ENCODE assay signal across 18 cellular contexts in the genomic region with DNA sequence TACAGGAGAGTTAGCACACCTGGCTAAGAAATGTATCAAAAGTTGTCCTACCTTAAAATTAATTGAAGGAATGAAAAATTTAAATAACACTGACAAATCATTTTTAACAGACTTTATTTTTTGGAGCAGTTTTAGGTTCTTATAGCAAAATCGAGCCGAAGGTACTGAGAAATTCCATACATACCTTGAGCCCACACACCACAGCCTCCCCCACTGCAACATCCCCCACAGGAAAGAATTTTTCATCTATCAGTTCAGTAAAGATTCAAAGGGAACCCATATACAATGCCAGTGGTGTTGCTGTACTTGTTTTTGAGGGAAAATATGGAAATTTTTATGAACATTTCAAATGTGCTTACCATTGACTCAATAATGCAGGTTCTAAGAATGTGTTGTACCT.
"Had no signal": no experiment of that assay in that cellular context is flagged by ENCODE, and none has a peak within 500 bp of the region (broad histone marks: within the 10 kb centered on the region; RNA-seq: fewer than 3 reads in every experiment).

No MANE protein-coding gene starts in this region.

- ATAC-seq: activated T-cell treated with anti-CD3 and anti-CD28 coated beads, Interleukin-2, amount 50 U/mL, for 72 hours; naive thymus-derived CD8-positive, alpha-beta T cell; T-helper 17 cell had no signal

- H3K36me3 ChIP-seq: esophagus muscularis mucosa, tibial artery, WERI-Rb-1 had no signal

- H3K27ac ChIP-seq: esophagus muscularis mucosa, tibial artery, WERI-Rb-1 had no signal

- H3K4me1 Mint-ChIP-seq: activated naive CD4-positive, alpha-beta T cell treated with anti-CD3 and anti-CD28 coated beads, Interleukin-2, amount 50 U/mL, for 24 hours; immature natural killer cell had no signal

- H3K4me3 Mint-ChIP-seq: activated naive CD4-positive, alpha-beta T cell treated with anti-CD3 and anti-CD28 coated beads, Interleukin-2, amount 50 U/mL, for 24 hours; activated T-cell treated with anti-CD3 and anti-CD28 coated beads, Interleukin-2, amount 50 U/mL, for 72 hours; immature natural killer cell; naive thymus-derived CD8-positive, alpha-beta T cell; T-helper 17 cell had no signal

- H3K4me1 ChIP-seq: esophagus muscularis mucosa, tibial artery had no signal

- DNase-seq: activated CD4-positive, alpha-beta T cell treated with anti-CD3 and anti-CD28 coated beads for 1 hour; activated CD8-positive, alpha-beta memory T cell treated with anti-CD3 and anti-CD28 coated beads, Interleukin-2, amount 50 U/mL, for 48 hours; activated effector memory CD4-positive, alpha-beta T cell treated with anti-CD3 and anti-CD28 coated beads, Interleukin-2, amount 50 U/mL, for 16 hours; activated T-cell treated with anti-CD3 and anti-CD28 coated beads, Interleukin-2, amount 50 U/mL, for 72 hours; cerebellar nuclear complex; effector CD4-positive, alpha-beta T cell; immature natural killer cell; mesenchymal stem cell; naive thymus-derived CD8-positive, alpha-beta T cell; posterior cingulate gyrus; stimulated activated CD4-positive, alpha-beta T cell treated with anti-CD3 and anti-CD28 coated beads, Interleukin-12 subunit alpha, Interleukin-12 subunit beta, amount 100 ng/mL, for 4 hours; stimulated activated CD4-positive, alpha-beta T cell treated with anti-CD3 and anti-CD28 coated beads, Interleukin-1b, Interleukin-23, amount 100 ng/mL, for 48 hours; stimulated activated naive CD4-positive, alpha-beta T cell treated with Interleukin-2 at 50 U/mL for 16 hours; T-helper 17 cell; WERI-Rb-1 had no signal

- H3K36me3 Mint-ChIP-seq: activated naive CD4-positive, alpha-beta T cell treated with anti-CD3 and anti-CD28 coated beads, Interleukin-2, amount 50 U/mL, for 24 hours; immature natural killer cell had no signal

- H3K27ac Mint-ChIP-seq: activated naive CD4-positive, alpha-beta T cell treated with anti-CD3 and anti-CD28 coated beads, Interleukin-2, amount 50 U/mL, for 24 hours; activated T-cell treated with anti-CD3 and anti-CD28 coated beads, Interleukin-2, amount 50 U/mL, for 72 hours; immature natural killer cell; naive thymus-derived CD8-positive, alpha-beta T cell; T-helper 17 cell had no signal

- H3K4me3 ChIP-seq: esophagus muscularis mucosa, tibial artery had no signal

- H3K9me3 Mint-ChIP-seq: activated naive CD4-positive, alpha-beta T cell treated with anti-CD3 and anti-CD28 coated beads, Interleukin-2, amount 50 U/mL, for 24 hours; activated T-cell treated with anti-CD3 and anti-CD28 coated beads, Interleukin-2, amount 50 U/mL, for 72 hours; immature natural killer cell had no signal
